ENCODE assay signal across 14 cellular contexts in genomic region chr17:75602644-75603043, GRCh38. TPM values are rescaled to one million over a fixed set of nuclear protein-coding genes. Genes with fewer than 3 reads are reported as not detected.
DNase-seq lines count a peak whose midpoint lies in the region; ATAC-seq and TF ChIP-seq lines count a peak whose summit lies in the region.
"Had no signal": no experiment of that assay in that cellular context is flagged by ENCODE, and none has a peak within 500 bp of the region (broad histone marks: within the 10 kb centered on the region; RNA-seq: fewer than 3 reads in every experiment).

No MANE protein-coding gene starts in this region.

- TF ChIP-seq CTCF in HCT116 (IDR thresholded peaks at IDR 0.05 in 2 of 3, conservative IDR thresholded peaks at IDR 0.05 in 1 of 3; ENCODE audit: borderline replicate concordance in 1 of 3, insufficient read depth in 1 of 3, low read depth in 2 of 3, low read length in 2 of 3) (no peak), RWPE2 (IDR thresholded peaks at IDR 0.05; ENCODE audit: poor library complexity, severe bottlenecking) (no peak), upper lobe of right lung (IDR thresholded peaks at IDR 0.05) (no peak)

- peaks cover 7% of the 10 kb centered on the region for H3K4me1 Mint-ChIP-seq in activated CD8-positive, alpha-beta T cell treated with anti-CD3 and anti-CD28 coated beads, Interleukin-2, amount 10 ng/mL, durations not matched to agents 7 days and 5 days (ENCODE audit: low read depth)

- RAD21 ChIA-PET in HCT116 (lab: Charles Lee; ENCODE audit: low non-redundant PET in 1 of 2, low total read pairs in 2 of 2, uncharacterized antibody in 2 of 2, unreplicated experiment in 2 of 2) = no interaction called here

- no peak overlapping the region for H3K4me3 Mint-ChIP-seq in activated CD8-positive, alpha-beta T cell treated with anti-CD3 and anti-CD28 coated beads, Interleukin-2, amount 10 ng/mL, durations not matched to agents 7 days and 5 days

- H3K27me3 ChIP-seq in HCT116 (ENCODE audit: insufficient read depth, low read length) = no peaks in the 10 kb centered on the region
- H3K27me3 ChIP-seq in RWPE2 (ENCODE audit: insufficient read depth, poor library complexity, severe bottlenecking) = no peaks in the 10 kb centered on the region
- H3K27me3 ChIP-seq in upper lobe of right lung = no peaks in the 10 kb centered on the region
- H3K27me3 ChIP-seq: BLaER1 treated with 17β-estradiol and CSF1 and Interleukin-3, amounts not matched to agents 10 nM and 100 nM had no signal

- H3K9me3 ChIP-seq in HCT116 (ENCODE audit: control insufficient read depth in 1 of 2, insufficient read depth in 1 of 2, low read depth in 1 of 2, low read length in 2 of 2) = no peaks in the 10 kb centered on the region
- no peaks in the 10 kb centered on the region for H3K9me3 ChIP-seq in RWPE2 (ENCODE audit: severe bottlenecking)
- H3K9me3 ChIP-seq in upper lobe of right lung = no peaks in the 10 kb centered on the region
- H3K9me3 ChIP-seq: BLaER1 treated with 17β-estradiol and CSF1 and Interleukin-3, amounts not matched to agents 10 nM and 100 nM had no signal

- intact Hi-C loops in HCT116 (cut with micrococcal nuclease) (loop anchor here (5.0 kb wide), 2 partner anchors 85 to 175 kb away; partner anchors contain the start of genes CASKIN2 and TSEN54), upper lobe of right lung (cut with DNase I) (no loop called here)

- H3K79me2 ChIP-seq in HCT116 (ENCODE audit: insufficient read depth, low read length) = no peaks in the 10 kb centered on the region

- no peak overlapping the region for H3K27ac Mint-ChIP-seq in activated CD8-positive, alpha-beta T cell treated with anti-CD3 and anti-CD28 coated beads, Interleukin-2, amount 10 ng/mL, durations not matched to agents 7 days and 5 days

- H3K9me3 Mint-ChIP-seq in activated CD8-positive, alpha-beta T cell treated with anti-CD3 and anti-CD28 coated beads, Interleukin-2, amount 10 ng/mL, durations not matched to agents 7 days and 5 days (ENCODE audit: insufficient read depth) = no peaks in the 10 kb centered on the region

- no TSS peak for BruUV-seq in HCT116 (replicated peaks; lab: Mats Ljungman, UMichigan)

- POLR2A ChIA-PET in HCT116 (lab: Charles Lee) = no interaction called here
- POLR2A ChIA-PET in activated CD8-positive, alpha-beta T cell treated with anti-CD3 and anti-CD28 coated beads, Interleukin-2, amount 10 ng/mL, durations not matched to agents 7 days and 5 days (lab: Charles Lee) = interaction anchor here (0.9 kb wide), 1 partner anchor 65 kb away, joined by 3 read pairs; no protein-coding TSS in a partner anchor

- H2AFZ ChIP-seq in HCT116 (ENCODE audit: low read depth, low read length, poor library complexity, severe bottlenecking) = no peak overlapping the region
- H2AFZ ChIP-seq: GM23248 had no signal

- no peak for TF ChIP-seq POLR2A in HCT116 (IDR thresholded peaks at IDR 0.05; ENCODE audit: borderline replicate concordance, extremely low read depth, insufficient read depth, insufficient read length)

- H3K9ac ChIP-seq in HCT116 (ENCODE audit: low read length) = no peak overlapping the region
- H3K9ac ChIP-seq: GM23248 had no signal

- TF ChIP-seq RAD21 in HCT116 (IDR thresholded peaks at IDR 0.05; ENCODE audit: low read depth) = no peak

- CTCF ChIA-PET in HCT116 (lab: Charles Lee) = interaction anchor here (0.9 to 4.2 kb wide), 6 partner anchors 8 to 147 kb away, joined by 3 to 73 read pairs (median 23); partner anchors contain the start of gene SMIM5
- CTCF ChIA-PET in activated CD8-positive, alpha-beta T cell treated with anti-CD3 and anti-CD28 coated beads, Interleukin-2, amount 10 ng/mL, durations not matched to agents 7 days and 5 days (lab: Charles Lee) = interaction anchor here (1.6 to 6.3 kb wide), 6 partner anchors 10 to 147 kb away, joined by 9 to 56 read pairs (median 16); partner anchors contain the start of gene SMIM5

- H3K27me3 Mint-ChIP-seq in activated CD8-positive, alpha-beta T cell treated with anti-CD3 and anti-CD28 coated beads, Interleukin-2, amount 10 ng/mL, durations not matched to agents 7 days and 5 days (ENCODE audit: low read depth) = no peaks in the 10 kb centered on the region

- H3K4me1 ChIP-seq in HCT116 (ENCODE audit: control insufficient read depth in 1 of 2, insufficient read depth in 2 of 2, low read length in 2 of 2) = peaks cover 15 to 51% of the 10 kb centered on the region in 2 experiments
- no peaks in the 10 kb centered on the region for H3K4me1 ChIP-seq in RWPE2 (ENCODE audit: insufficient read depth, poor library complexity, severe bottlenecking)
- H3K4me1 ChIP-seq in upper lobe of right lung = no peaks in the 10 kb centered on the region

- no peaks in the 10 kb centered on the region for H3K36me3 Mint-ChIP-seq in activated CD8-positive, alpha-beta T cell treated with anti-CD3 and anti-CD28 coated beads, Interleukin-2, amount 10 ng/mL, durations not matched to agents 7 days and 5 days (ENCODE audit: low read depth)

- peak overlapping the region; percentile 70; the same call in 1 of the 2 replicates for H3K4me2 ChIP-seq in HCT116 (ENCODE audit: low read length)

- DNase-seq in HCT116 (ENCODE audit: low read depth, low spot score) = no peak
- peak; percentile 63 for DNase-seq in RWPE2 (ENCODE audit: low spot score)
- DNase-seq in myocyte (ENCODE audit: low read depth) = peak; percentile 27
- no peak for DNase-seq in upper lobe of right lung
- DNase-seq in DMS79 (lab: John Stamatoyannopoulos, UW) = no peak
- DNase-seq in activated effector memory CD4-positive, alpha-beta T cell treated with anti-CD3 and anti-CD28 coated beads, Interleukin-2, amount 50 U/mL, for 16 hours = no peak
- DNase-seq in activated CD8-positive, alpha-beta T cell treated with anti-CD3 and anti-CD28 coated beads, Interleukin-2, amount 10 ng/mL, durations not matched to agents 7 days and 5 days = no peak
- DNase-seq: GM23248, NCI-H146, NCI-H2107, NCI-H345, NCI-H526 treated with DMSO at 0.1 percent for 48 hours had no signal

- H3K4me3 ChIP-seq in HCT116 (replicated peaks in 1 of 2; ENCODE audit: low read depth in 1 of 2, low read length in 2 of 2) (no peak overlapping the region), RWPE2 (ENCODE audit: severe bottlenecking) (no peak overlapping the region), upper lobe of right lung (no peak overlapping the region)
- H3K4me3 ChIP-seq: BLaER1 treated with 17β-estradiol and CSF1 and Interleukin-3, amounts not matched to agents 10 nM and 100 nM; GM23248 had no signal

- no peak overlapping the region; the same call in 1 of the 2 replicates for H3K27ac ChIP-seq in HCT116 (ENCODE audit: low read depth, low read length)
- no peak overlapping the region for H3K27ac ChIP-seq in RWPE2 (ENCODE audit: poor library complexity, severe bottlenecking)
- no peak overlapping the region for H3K27ac ChIP-seq in upper lobe of right lung
- H3K27ac ChIP-seq: BLaER1 treated with 17β-estradiol and CSF1 and Interleukin-3, amounts not matched to agents 10 nM and 100 nM; GM23248 had no signal

- ATAC-seq in HCT116 (no peak), RWPE2 (ENCODE audit: low read depth) (no peak), upper lobe of right lung (peak; percentile 3)
- no peak for ATAC-seq in activated CD8-positive, alpha-beta T cell treated with anti-CD3 and anti-CD28 coated beads, Interleukin-2, amount 10 ng/mL, durations not matched to agents 7 days and 5 days

- no peaks in the 10 kb centered on the region for H3K9me2 ChIP-seq in HCT116 (ENCODE audit: insufficient read depth)

- H3K36me3 ChIP-seq in HCT116 (ENCODE audit: control insufficient read depth in 1 of 2, insufficient read depth in 2 of 2, low read length in 2 of 2) (no peaks in the 10 kb centered on the region), RWPE2 (ENCODE audit: low read depth) (no peaks in the 10 kb centered on the region), upper lobe of right lung (no peaks in the 10 kb centered on the region)

- no peaks in the 10 kb centered on the region for H4K20me1 ChIP-seq in HCT116 (ENCODE audit: insufficient read depth)

TF ChIP-seq in HCT116, 20 proteins besides CTCF, POLR2A, EP300 and RAD21 (continues in another document):
- TF ChIP-seq SRF (IDR thresholded peaks at IDR 0.05; ENCODE audit: low read depth) (no peak), EZH2phosphoT487 (IDR thresholded peaks at IDR 0.05; ENCODE audit: borderline replicate concordance) (no peak), POLR2AphosphoS5 (IDR thresholded peaks at IDR 0.05; ENCODE audit: low read depth, low read length) (no peak), ELF1 (IDR thresholded peaks at IDR 0.05; ENCODE audit: borderline replicate concordance, low read depth) (no peak), ATF3 (IDR thresholded peaks at IDR 0.05) (no peak), TCF7L2 (IDR thresholded peaks at IDR 0.05; ENCODE audit: borderline replicate concordance, extremely low read depth, insufficient read depth, insufficient read length) (no peak)
- TF ChIP-seq, protein P1, sequence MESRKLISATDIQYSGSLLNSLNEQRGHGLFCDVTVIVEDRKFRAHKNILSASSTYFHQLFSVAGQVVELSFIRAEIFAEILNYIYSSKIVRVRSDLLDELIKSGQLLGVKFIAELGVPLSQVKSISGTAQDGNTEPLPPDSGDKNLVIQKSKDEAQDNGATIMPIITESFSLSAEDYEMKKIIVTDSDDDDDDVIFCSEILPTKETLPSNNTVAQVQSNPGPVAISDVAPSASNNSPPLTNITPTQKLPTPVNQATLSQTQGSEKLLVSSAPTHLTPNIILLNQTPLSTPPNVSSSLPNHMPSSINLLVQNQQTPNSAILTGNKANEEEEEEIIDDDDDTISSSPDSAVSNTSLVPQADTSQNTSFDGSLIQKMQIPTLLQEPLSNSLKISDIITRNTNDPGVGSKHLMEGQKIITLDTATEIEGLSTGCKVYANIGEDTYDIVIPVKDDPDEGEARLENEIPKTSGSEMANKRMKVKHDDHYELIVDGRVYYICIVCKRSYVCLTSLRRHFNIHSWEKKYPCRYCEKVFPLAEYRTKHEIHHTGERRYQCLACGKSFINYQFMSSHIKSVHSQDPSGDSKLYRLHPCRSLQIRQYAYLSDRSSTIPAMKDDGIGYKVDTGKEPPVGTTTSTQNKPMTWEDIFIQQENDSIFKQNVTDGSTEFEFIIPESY (IDR thresholded peaks at IDR 0.05; ENCODE audit: extremely low read depth, insufficient replicate concordance, low read length) = no peak

RNA-seq across cellular contexts. Expression of gene MYO15B, which starts 15.0 kb away (rescaled TPM):
- total RNA-seq in HCT116 (2021; ENCODE audit: unreplicated experiment) (30.3 TPM), myocyte (0.11 and 0.26 TPM in 2 replicates), upper lobe of right lung (193 TPM)
- polyA plus RNA-seq in HCT116 (2012) = 24.7 and 39.5 TPM in 2 replicates
- polyA plus RNA-seq in myocyte (2012) = 1.6 TPM
- 10 to 100 TPM; 26.9 to 27.8 TPM for total RNA-seq in activated CD8-positive, alpha-beta T cell treated with anti-CD3 and anti-CD28 coated beads, Interleukin-2, amount 10 ng/mL, durations not matched to agents 7 days and 5 days

RNA-seq across cellular contexts. Expression of gene SMIM5, which starts 30.6 kb away (rescaled TPM):
- total RNA-seq in HCT116 (2021; ENCODE audit: unreplicated experiment) = 0.12 TPM
- polyA plus RNA-seq in HCT116 (2012) = 0.79 and 1.0 TPM in 2 replicates
- 1.8 and 4.4 TPM in 2 replicates for total RNA-seq in myocyte
- 2.0 TPM for polyA plus RNA-seq in myocyte (2012)
- total RNA-seq in upper lobe of right lung = 0.84 TPM
- under 1 TPM in 1 of 2 experiments, not detected in 1; 0.31 TPM for total RNA-seq in activated CD8-positive, alpha-beta T cell treated with anti-CD3 and anti-CD28 coated beads, Interleukin-2, amount 10 ng/mL, durations not matched to agents 7 days and 5 days
- total RNA-seq: GM23248, HT1080 had no signal

Comparison
In these comparisons a context has a peak if more than half of its experiments do, and no peak if none do; other contexts are left out.
1. DNase-seq: peak in RWPE2 (single experiment) and myocyte (single experiment); none in HCT116 (single experiment), upper lobe of right lung (single experiment), DMS79 (single experiment), activated effector memory CD4-positive, alpha-beta T cell treated with anti-CD3 and anti-CD28 coated beads, Interleukin-2, amount 50 U/mL, for 16 hours (single experiment) and activated CD8-positive, alpha-beta T cell treated with anti-CD3 and anti-CD28 coated beads, Interleukin-2, amount 10 ng/mL, durations not matched to agents 7 days and 5 days (single experiment).
2. RNA of gene MYO15B, which starts 15.0 kb away (total RNA-seq): 193 TPM in upper lobe of right lung (single experiment), 30.3 TPM in HCT116 (single experiment) and 26.9 to 27.8 TPM in activated CD8-positive, alpha-beta T cell treated with anti-CD3 and anti-CD28 coated beads, Interleukin-2, amount 10 ng/mL, durations not matched to agents 7 days and 5 days; 0.11 to 0.26 TPM in myocyte; every median in the first group is over 10 times any median in the second.